Comparison of ENCODE assay signal across 11 cellular contexts in the genomic region with DNA sequence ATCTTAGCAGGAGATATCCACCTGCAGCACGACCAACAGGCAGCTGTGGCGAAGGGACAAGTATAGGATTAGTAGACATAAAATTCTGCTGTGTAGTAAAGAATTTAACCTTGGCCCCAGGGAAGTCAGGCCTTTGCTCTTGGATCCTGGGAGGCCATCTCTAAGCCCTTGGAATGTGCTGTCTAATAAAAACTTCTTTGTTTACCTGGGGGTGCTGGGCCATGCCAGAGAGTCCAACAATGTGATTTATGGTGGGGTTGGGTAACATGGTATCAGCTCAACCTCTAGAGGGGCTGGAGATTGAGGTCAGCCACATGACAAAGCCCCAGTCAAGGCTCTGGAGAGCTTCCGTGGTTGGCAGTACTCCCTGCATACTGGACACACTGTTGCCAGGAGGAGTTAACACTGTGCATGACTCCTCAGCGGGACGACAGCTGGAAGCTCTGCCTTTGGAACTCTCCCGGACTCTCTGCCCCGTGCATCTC. TPM values are rescaled to one million over a fixed set of nuclear protein-coding genes. Genes with fewer than 3 reads are reported as not detected.
DNase-seq lines count a peak whose midpoint lies in the region; ATAC-seq, FAIRE-seq and TF ChIP-seq lines count a peak whose summit lies in the region.
"Had no signal": no experiment of that assay in that cellular context is flagged by ENCODE, and none has a peak within 500 bp of the region (broad histone marks: within the 10 kb centered on the region; RNA-seq: fewer than 3 reads in every experiment).

No MANE protein-coding gene starts in this region.

- H3K4me3 ChIP-seq in SJSA1 (no peak overlapping the region), cardiac muscle cell (no peak overlapping the region), pancreas (no peak overlapping the region)

- intact Hi-C loops in pancreas (cut with DNase I), result no loop called here

- 51 to 52% methylated on average over 7 of the region's 7 CpGs for WGBS in pancreas, 2 donors

- no peak for FAIRE-seq in pancreas (lab: Jason Lieb, UNC)
- FAIRE-seq: bronchial epithelial cell had no signal

- ATAC-seq in pancreas, result peak; percentile 46 to 75 (median 58)

- TF ChIP-seq CTCF in cardiac muscle cell (IDR thresholded peaks at IDR 0.05; ENCODE audit: low read depth, low read length) (no peak), pancreas (IDR thresholded peaks at IDR 0.05) (no peak), GM20000 (IDR thresholded peaks at IDR 0.05; ENCODE audit: extremely low read depth, missing control alignments) (no peak)

- H3K9me3 ChIP-seq in SJSA1 (replicated peaks) (no peaks in the 10 kb centered on the region), cardiac muscle cell (ENCODE audit: low read depth) (no peaks in the 10 kb centered on the region), pancreas (no peaks in the 10 kb centered on the region)

- H3K27me3 ChIP-seq in SJSA1 (replicated peaks) (no peaks in the 10 kb centered on the region), cardiac muscle cell (no peaks in the 10 kb centered on the region), pancreas (no peaks in the 10 kb centered on the region)

- H3K27ac ChIP-seq in SJSA1, result no peak overlapping the region; the same call in 1 of the 2 replicates
- H3K27ac ChIP-seq in cardiac muscle cell, result peak overlapping the region; percentile 72
- H3K27ac ChIP-seq in pancreas, result peak overlapping the region; percentile 0 to 59 (median 54)

- peaks cover 96% of the 10 kb centered on the region for H3K36me3 ChIP-seq in SJSA1
- peaks cover 24% of the 10 kb centered on the region for H3K36me3 ChIP-seq in cardiac muscle cell
- H3K36me3 ChIP-seq in pancreas, result no peaks in the 10 kb centered on the region

- peak; percentile 41 for DNase-seq in AG20443 (ENCODE audit: low spot score)
- peak; percentile 41 to 49 for DNase-seq in SJSA1 (ENCODE audit: low read depth in 1 of 2, low spot score in 2 of 2)
- DNase-seq in cardiac muscle cell (ENCODE audit: low read depth in 1 of 2, low spot score in 1 of 2), result peak in 1 of 2 donors; percentile 78
- DNase-seq in pancreas, result peak in 3 of 6 donors; percentile 58 to 69 (median 60)
- no peak for DNase-seq in NCI-H69 (lab: John Stamatoyannopoulos, UW)
- DNase-seq in NCI-H2227 treated with DMSO at 0.1 percent for 48 hours (lab: John Stamatoyannopoulos, UW), result no peak
- no peak for DNase-seq in GM20000 (ENCODE audit: low spot score)
- no peak for DNase-seq in activated CD4-positive, CD25-positive, alpha-beta regulatory T cell (lab: John Stamatoyannopoulos, UW)
- DNase-seq: activated CD4-positive, alpha-beta T cell treated with anti-CD3 and anti-CD28 coated beads for 48 hours; Kasumi-1 had no signal

- H3K4me1 ChIP-seq in SJSA1 (replicated peaks), result peaks cover 41% of the 10 kb centered on the region
- peaks cover 53% of the 10 kb centered on the region for H3K4me1 ChIP-seq in cardiac muscle cell (ENCODE audit: low read depth)
- H3K4me1 ChIP-seq in pancreas, result peaks cover 35 to 40% (median 37%) of the 10 kb centered on the region in 3 donors

RNA-seq across cellular contexts. Expression of a gene that starts 52.4 kb away (rescaled TPM):
- 21.6 and 24.0 TPM in 2 replicates for total RNA-seq in SJSA1 (2014; rRNA removed; shearing (Covaris generic))
- total RNA-seq in cardiac muscle cell (16.5 and 42.7 TPM in 2 replicates), pancreas (10 to 100 TPM; 19.7 to 36.6 (median 22.2) TPM)
- polyA plus RNA-seq in cardiac muscle cell (17.4 and 24.9 TPM in 2 replicates), pancreas (10 to 100 TPM in 1 of 2 donors, 1 to 10 TPM in 1; 9.6 to 11.3 TPM)

Comparison
In these comparisons a context has a peak if more than half of its experiments do, and no peak if none do; other contexts are left out.
1. DNase-seq: peak in AG20443 (single experiment) and SJSA1 (2 of 2); none in NCI-H69 (single experiment), NCI-H2227 treated with DMSO at 0.1 percent for 48 hours (single experiment), GM20000 (single experiment) and activated CD4-positive, CD25-positive, alpha-beta regulatory T cell (0 of 4).